ENCODE assay signal across 9 cellular contexts in the genomic region with DNA sequence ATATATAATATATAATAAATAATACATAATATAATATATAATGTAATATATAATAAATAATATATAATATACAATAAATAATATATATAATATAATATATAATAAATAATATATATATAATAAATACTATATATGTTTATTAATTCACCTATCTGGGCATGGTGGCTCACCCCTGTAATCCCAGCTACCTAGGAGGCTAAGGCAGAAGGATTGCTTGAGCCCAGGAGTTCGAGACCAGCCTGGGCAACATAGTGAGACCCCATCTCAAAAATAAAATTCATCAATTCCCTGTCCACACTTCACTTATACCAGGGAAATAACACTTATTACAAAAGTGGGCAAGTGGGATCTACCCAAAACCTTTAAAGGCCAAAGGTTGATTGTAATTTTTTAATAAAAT.
"Had no signal": no experiment of that assay in that cellular context is flagged by ENCODE, and none has a peak within 500 bp of the region (broad histone marks: within the 10 kb centered on the region; RNA-seq: fewer than 3 reads in every experiment).

No MANE protein-coding gene starts in this region.

- H3K4me1 ChIP-seq: HAP-1 had no signal

- H3K4me3 ChIP-seq: GM23248, HAP-1, K562 had no signal

- DNase-seq: GM23248, GOT3, H7, HFFc6 had no signal

- ATAC-seq: HCT116, HepG2, K562 had no signal

- H3K9me3 Mint-ChIP-seq: HFFc6 had no signal

- H3K36me3 ChIP-seq: HAP-1 had no signal

- FAIRE-seq: HepG2, K562 had no signal

- H3K27ac ChIP-seq: GM23248, HL-60 had no signal

- H3K9me3 ChIP-seq: HAP-1 had no signal
